Comparison of ENCODE assay signal across 8 cellular contexts in the genomic region with DNA sequence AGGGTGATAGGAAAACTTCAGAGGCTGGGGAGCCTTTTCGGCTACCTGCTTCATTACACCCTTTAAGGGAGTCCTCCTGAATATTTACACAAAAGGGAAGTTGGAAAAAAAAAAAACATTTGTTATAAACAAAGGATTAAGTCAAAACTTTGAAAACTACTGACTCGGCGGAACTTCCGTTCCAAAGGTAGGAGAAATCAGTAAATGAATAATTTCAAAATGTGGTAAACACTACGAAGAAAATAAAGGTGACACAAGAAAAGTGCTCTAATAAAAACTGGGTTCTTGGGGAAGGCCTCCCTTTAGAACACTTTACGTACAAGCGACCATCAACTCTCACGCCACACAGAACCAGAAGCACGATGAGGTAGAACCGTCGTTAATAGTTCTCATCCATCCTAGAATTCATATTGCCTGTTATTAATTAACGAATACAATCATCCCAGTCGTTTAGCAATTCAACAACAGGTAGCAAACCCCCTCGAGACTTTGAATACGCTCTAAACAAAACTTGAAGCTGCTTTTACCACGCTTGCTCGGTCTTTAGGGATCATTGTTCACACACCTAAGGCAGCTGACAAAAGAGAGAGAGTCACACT. TPM values are rescaled to one million over a fixed set of nuclear protein-coding genes. Genes with fewer than 3 reads are reported as not detected.
DNase-seq lines count a peak whose midpoint lies in the region; TF ChIP-seq lines count a peak whose summit lies in the region.

No MANE protein-coding gene starts in this region.

- H3K27ac ChIP-seq in ascending aorta (peak overlapping the region; percentile 93 to 97), testis (peak overlapping the region; percentile 89 to 95)

- POLR2A ChIA-PET in activated CD4-positive, alpha-beta T cell treated with anti-CD3 and anti-CD28 coated beads, Interleukin-2, amount 10 ng/mL, durations not matched to agents 7 days and 5 days (lab: Charles Lee) = no interaction called here

- no peak for DNase-seq in activated CD4-positive, alpha-beta T cell treated with anti-CD3 and anti-CD28 coated beads, Interleukin-2, amount 10 ng/mL, durations not matched to agents 7 days and 5 days
- DNase-seq in activated CD4-positive, alpha-beta T cell treated with anti-CD3 and anti-CD28 coated beads for 48 hours = no peak
- peak; percentile 25 to 52 for DNase-seq in Kasumi-1 (lab: John Stamatoyannopoulos, UW)
- DNase-seq in ascending aorta (ENCODE audit: low spot score in 2 of 2) = no peak
- peak; percentile 72 for DNase-seq in kidney tubule cell (ENCODE audit: low spot score)
- no peak for DNase-seq in testis
- no peak for DNase-seq in DMS 273 (lab: John Stamatoyannopoulos, UW; ENCODE audit: unreplicated experiment)
- no peak for DNase-seq in activated gamma-delta T cell treated with Interleukin-2 at 50 U/mL for 16 hours

- no peaks in the 10 kb centered on the region for H3K27me3 ChIP-seq in ascending aorta
- no peaks in the 10 kb centered on the region for H3K27me3 ChIP-seq in testis

- H3K27me3 Mint-ChIP-seq in activated CD4-positive, alpha-beta T cell treated with anti-CD3 and anti-CD28 coated beads, Interleukin-2, amount 10 ng/mL, durations not matched to agents 7 days and 5 days = no peaks in the 10 kb centered on the region

- H3K36me3 ChIP-seq in ascending aorta (no peaks in the 10 kb centered on the region), testis (ENCODE audit: low read depth, missing control alignments) (no peaks in the 10 kb centered on the region)

- H3K9me3 ChIP-seq in ascending aorta (no peaks in the 10 kb centered on the region), testis (no peaks in the 10 kb centered on the region)

- H3K4me3 ChIP-seq in ascending aorta = peak overlapping the region; percentile 75 to 97
- H3K4me3 ChIP-seq in testis = peak overlapping the region; percentile 81

- TF ChIP-seq POLR2A in testis (IDR thresholded peaks at IDR 0.05) = no peak

- peaks cover 8% of the 10 kb centered on the region for H3K36me3 Mint-ChIP-seq in activated CD4-positive, alpha-beta T cell treated with anti-CD3 and anti-CD28 coated beads, Interleukin-2, amount 10 ng/mL, durations not matched to agents 7 days and 5 days (ENCODE audit: low read depth)

- H3K4me1 Mint-ChIP-seq in activated CD4-positive, alpha-beta T cell treated with anti-CD3 and anti-CD28 coated beads, Interleukin-2, amount 10 ng/mL, durations not matched to agents 7 days and 5 days = peaks cover 24% of the 10 kb centered on the region

- H3K4me3 Mint-ChIP-seq in activated CD4-positive, alpha-beta T cell treated with anti-CD3 and anti-CD28 coated beads, Interleukin-2, amount 10 ng/mL, durations not matched to agents 7 days and 5 days = peak overlapping the region; percentile 89

- TF ChIP-seq CTCF in ascending aorta (IDR thresholded peaks at IDR 0.05) (no peak), testis (IDR thresholded peaks at IDR 0.05) (no peak)

- WGBS in testis, 2 donors = 1% methylated on average over 17 of the region's 17 CpGs

- CTCF ChIA-PET in activated CD4-positive, alpha-beta T cell treated with anti-CD3 and anti-CD28 coated beads, Interleukin-2, amount 10 ng/mL, durations not matched to agents 7 days and 5 days (lab: Charles Lee) = interaction anchor here (0.6 to 1.5 kb wide), 4 partner anchors 9 to 259 kb away, joined by 3 to 5 read pairs (median 4); no protein-coding TSS in a partner anchor

- intact Hi-C loops in ascending aorta (cut with DNase I) = loop anchor here (5.0 to 10.0 kb wide), 2 partner anchors 399 to 616 kb away; a partner anchor contains a TSS
- intact Hi-C loops in testis (cut with DNase I; ENCODE audit: low total_unique reads) = no loop called here

- H3K27ac Mint-ChIP-seq in activated CD4-positive, alpha-beta T cell treated with anti-CD3 and anti-CD28 coated beads, Interleukin-2, amount 10 ng/mL, durations not matched to agents 7 days and 5 days = peak overlapping the region; percentile 92

- H3K9me3 Mint-ChIP-seq in activated CD4-positive, alpha-beta T cell treated with anti-CD3 and anti-CD28 coated beads, Interleukin-2, amount 10 ng/mL, durations not matched to agents 7 days and 5 days = no peaks in the 10 kb centered on the region

- H3K4me1 ChIP-seq in ascending aorta = peaks cover 0 to 18% of the 10 kb centered on the region in 2 donors
- peaks cover 8% of the 10 kb centered on the region for H3K4me1 ChIP-seq in testis

RNA-seq across cellular contexts. Expression of a gene that starts 0.9 kb away (rescaled TPM):
- 100 to 1,000 TPM in 1 of 2 experiments, 10 to 100 TPM in 1; 96.4 to 109 TPM for total RNA-seq in activated CD4-positive, alpha-beta T cell treated with anti-CD3 and anti-CD28 coated beads, Interleukin-2, amount 10 ng/mL, durations not matched to agents 7 days and 5 days
- total RNA-seq in ascending aorta (24.8 TPM), testis (10 to 100 TPM; 64.4 to 80.1 TPM)
- polyA plus RNA-seq in testis (ENCODE audit: insufficient read depth, low read depth, low replicate concordance) = 48.1 TPM

RNA-seq across cellular contexts. Expression of a gene that starts 22.1 kb away (rescaled TPM):
- 10 to 100 TPM; 73.2 to 77.8 TPM for total RNA-seq in activated CD4-positive, alpha-beta T cell treated with anti-CD3 and anti-CD28 coated beads, Interleukin-2, amount 10 ng/mL, durations not matched to agents 7 days and 5 days
- total RNA-seq in ascending aorta (25.8 TPM), testis (100 to 1,000 TPM; 178 to 187 TPM)
- polyA plus RNA-seq in testis (ENCODE audit: insufficient read depth, low read depth, low replicate concordance) = 216 TPM

Comparison
In these comparisons a context has a peak if more than half of its experiments do, and no peak if none do; other contexts are left out.
1. DNase-seq: peak in Kasumi-1 (2 of 2) and kidney tubule cell (single experiment); none in activated CD4-positive, alpha-beta T cell treated with anti-CD3 and anti-CD28 coated beads, Interleukin-2, amount 10 ng/mL, durations not matched to agents 7 days and 5 days (single experiment), activated CD4-positive, alpha-beta T cell treated with anti-CD3 and anti-CD28 coated beads for 48 hours (single experiment), ascending aorta (0 of 2), testis (single experiment), DMS 273 (single experiment) and activated gamma-delta T cell treated with Interleukin-2 at 50 U/mL for 16 hours (single experiment).